10 cellular contexts compared by ENCODE assay signal in the genomic region with DNA sequence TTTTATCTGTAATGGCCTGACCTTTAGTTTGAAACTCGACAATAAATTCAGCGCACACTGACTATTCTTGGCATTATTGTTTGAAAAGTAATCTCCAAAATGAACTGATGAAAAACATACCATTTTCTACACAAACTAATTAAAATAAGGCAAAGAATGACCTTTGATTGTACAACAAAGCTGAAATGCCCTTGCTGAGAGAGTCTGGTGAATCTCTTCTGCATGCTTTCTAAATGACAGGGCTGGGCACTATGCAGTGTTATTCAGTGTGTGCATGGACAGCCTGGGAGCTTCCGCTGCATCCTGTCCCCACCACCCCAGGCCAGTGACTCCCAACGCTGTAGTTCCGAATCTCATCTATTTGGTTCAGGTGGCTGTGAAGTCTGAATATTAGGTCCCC.
DNase-seq lines count a peak whose midpoint lies in the region; ATAC-seq and TF ChIP-seq lines count a peak whose summit lies in the region.
"Had no signal": no experiment of that assay in that cellular context is flagged by ENCODE, and none has a peak within 500 bp of the region (broad histone marks: within the 10 kb centered on the region; RNA-seq: fewer than 3 reads in every experiment).

No MANE protein-coding gene starts in this region.

- no peak for DNase-seq in CD4-positive, alpha-beta memory T cell
- no peak for DNase-seq in T-cell
- peak; percentile 40 for DNase-seq in fibroblast of villous mesenchyme (ENCODE audit: low read depth)
- DNase-seq in progenitor cell of endocrine pancreas (ENCODE audit: low spot score, unreplicated experiment) = no peak
- DNase-seq in amniotic stem cell (lab: John Stamatoyannopoulos, UW) = no peak
- DNase-seq in stimulated activated CD4-positive, alpha-beta T cell treated with anti-CD3 and anti-CD28 coated beads, Interleukin-4, amount 100 ng/mL, for 24 hours = no peak
- DNase-seq: C1 segment of cervical spinal cord had no signal

- no peaks in the 10 kb centered on the region for H3K9me3 Mint-ChIP-seq in CD4-positive, alpha-beta memory T cell
- no peaks in the 10 kb centered on the region for H3K9me3 Mint-ChIP-seq in T-cell
- no peaks in the 10 kb centered on the region for H3K9me3 Mint-ChIP-seq in progenitor cell of endocrine pancreas (ENCODE audit: low read depth)

- POLR2A ChIA-PET in CD4-positive, alpha-beta memory T cell (lab: Charles Lee; ENCODE audit: partially characterized antibody) = interaction anchor here (1.1 to 9.2 kb wide), 2 partner anchors 9 to 39 kb away, joined by 3 to 97 read pairs; no protein-coding TSS in a partner anchor
- POLR2A ChIA-PET in T-cell (lab: Charles Lee) = interaction anchor here (0.6 to 1.6 kb wide), 4 partner anchors 10 to 445 kb away, joined by 3 to 7 read pairs (median 3); no protein-coding TSS in a partner anchor

- H3K27ac Mint-ChIP-seq in CD4-positive, alpha-beta memory T cell = peak overlapping the region in 6 of 7 donors; percentile 60 to 96 (median 78)
- H3K27ac Mint-ChIP-seq in T-cell (peak overlapping the region; percentile 86 to 90), progenitor cell of endocrine pancreas (peak overlapping the region; percentile 67)

- TF ChIP-seq CTCF in fibroblast of villous mesenchyme (IDR thresholded peaks at IDR 0.05; ENCODE audit: insufficient read depth, low read depth, low read length) (no peak), progenitor cell of endocrine pancreas (IDR thresholded peaks at IDR 0.05; ENCODE audit: unreplicated experiment) (no peak)

- H3K27me3 Mint-ChIP-seq in CD4-positive, alpha-beta memory T cell = no peaks in the 10 kb centered on the region
- H3K27me3 Mint-ChIP-seq in T-cell = no peaks in the 10 kb centered on the region
- no peaks in the 10 kb centered on the region for H3K27me3 Mint-ChIP-seq in progenitor cell of endocrine pancreas

- no peaks in the 10 kb centered on the region for H3K9me3 ChIP-seq in CD4-positive, alpha-beta memory T cell (ENCODE audit: control insufficient read depth in 1 of 2, low read length in 2 of 2)

- H3K27me3 ChIP-seq in CD4-positive, alpha-beta memory T cell (ENCODE audit: insufficient read depth, low read length) = no peaks in the 10 kb centered on the region

- no peak overlapping the region for H3K4me3 ChIP-seq in CD4-positive, alpha-beta memory T cell (ENCODE audit: low read length in 2 of 2)
- no peak overlapping the region for H3K4me3 ChIP-seq in fibroblast of villous mesenchyme (ENCODE audit: low read depth, low read length)

- H3K4me3 Mint-ChIP-seq in CD4-positive, alpha-beta memory T cell = peak overlapping the region in 1 of 8 donors; percentile 11
- H3K4me3 Mint-ChIP-seq in T-cell (no peak overlapping the region), progenitor cell of endocrine pancreas (ENCODE audit: low read depth) (no peak overlapping the region)

- peaks cover 0 to 100% (median 88%) of the 10 kb centered on the region in 4 donors for H3K4me1 Mint-ChIP-seq in CD4-positive, alpha-beta memory T cell
- H3K4me1 Mint-ChIP-seq in T-cell = peaks cover 45 to 100% (median 99%) of the 10 kb centered on the region in 3 donors
- peaks cover 90% of the 10 kb centered on the region for H3K4me1 Mint-ChIP-seq in progenitor cell of endocrine pancreas (ENCODE audit: low read depth)

- H3K4me1 ChIP-seq in CD4-positive, alpha-beta memory T cell (ENCODE audit: insufficient read depth, low read length) = peaks cover 98% of the 10 kb centered on the region

- no peak overlapping the region for H3K27ac ChIP-seq in CD4-positive, alpha-beta memory T cell (ENCODE audit: low read depth, low read length)
- H3K27ac ChIP-seq: epithelial cell of prostate had no signal

- H3K36me3 Mint-ChIP-seq in CD4-positive, alpha-beta memory T cell = peaks cover 64 to 83% of the 10 kb centered on the region in 2 donors
- H3K36me3 Mint-ChIP-seq in T-cell (peaks cover 58% of the 10 kb centered on the region), progenitor cell of endocrine pancreas (ENCODE audit: insufficient read depth) (peaks cover 24% of the 10 kb centered on the region)

- CTCF ChIA-PET in CD4-positive, alpha-beta memory T cell (lab: Charles Lee; ENCODE audit: partially characterized antibody) = interaction anchor here (2.1 to 2.4 kb wide), 2 partner anchors 9 to 17 kb away, joined by 12 to 14 read pairs; no protein-coding TSS in a partner anchor
- CTCF ChIA-PET in T-cell (lab: Charles Lee) = no interaction called here

- intact Hi-C loops in CD4-positive, alpha-beta memory T cell (cut with micrococcal nuclease) = no loop called here

- ATAC-seq in T-cell (replicated peaks in 1 of 4) = no peak
- ATAC-seq in HG03565 (IDR thresholded peaks at IDR 0.05; ENCODE audit: unreplicated experiment) = no peak
- no peak for ATAC-seq in HG03378 (IDR thresholded peaks at IDR 0.05; ENCODE audit: unreplicated experiment)

- peaks cover 23% of the 10 kb centered on the region for H3K36me3 ChIP-seq in CD4-positive, alpha-beta memory T cell (ENCODE audit: insufficient read depth, low read length)
